35 cellular contexts compared by ENCODE assay signal in genomic region chrX:38285649-38286048, GRCh38.
"Had no signal": no experiment of that assay in that cellular context is flagged by ENCODE, and none has a peak within 500 bp of the region (broad histone marks: within the 10 kb centered on the region; RNA-seq: fewer than 3 reads in every experiment).

No MANE protein-coding gene starts in this region.

- H3K36me3 Mint-ChIP-seq: activated naive CD8-positive, alpha-beta T cell treated with anti-CD3 and anti-CD28 coated beads, Interleukin-2, amount 10 ng/mL, durations not matched to agents 7 days and 5 days had no signal

- DNase-seq: activated B cell treated with CpG ODN at 0.5 μM for 24 hours; activated CD4-positive, alpha-beta memory T cell treated with anti-CD3 and anti-CD28 coated beads for 36 hours; activated CD4-positive, alpha-beta T cell treated with anti-CD3 and anti-CD28 coated beads for 4 hours; activated CD4-positive, alpha-beta T cell treated with anti-CD3 and anti-CD28 coated beads, Interleukin-2, amount 10 ng/mL, durations not matched to agents 24 days and 14 days; activated CD4-positive, alpha-beta T cell treated with anti-CD3 and anti-CD28 coated beads, Interleukin-2, amount 50 U/mL, for 1 hour; activated CD4-positive, alpha-beta T cell treated with anti-CD3 and anti-CD28 coated beads, Interleukin-2, amount 50 U/mL, for 4 hours; activated CD4-positive, CD25-positive, alpha-beta regulatory T cell treated with anti-CD3 and anti-CD28 coated beads, Interleukin-2, amount 50 U/mL, for 72 hours; activated CD8-positive, alpha-beta memory T cell treated with anti-CD3 and anti-CD28 coated beads, Interleukin-2, amount 50 U/mL, for 4 hours; activated CD8-positive, alpha-beta T cell treated with anti-CD3 and anti-CD28 coated beads for 36 hours; activated effector memory CD4-positive, alpha-beta T cell treated with anti-CD3 and anti-CD28 coated beads, Interleukin-2, amount 50 U/mL, for 16 hours; activated gamma-delta T cell treated with Interleukin-2 at 50 U/mL for 16 hours; activated naive CD4-positive, alpha-beta T cell treated with anti-CD3 and anti-CD28 coated beads, Interleukin-2, amount 10 ng/mL, durations not matched to agents 7 days and 5 days; activated naive CD4-positive, alpha-beta T cell treated with Interleukin-2 at 50 U/mL for 16 hours; activated naive CD8-positive, alpha-beta T cell treated with anti-CD3 and anti-CD28 coated beads, Interleukin-2, amount 10 ng/mL, durations not matched to agents 7 days and 5 days; activated T-cell treated with anti-CD3 and anti-CD28 coated beads for 4 hours; activated T-cell treated with anti-CD3 and anti-CD28 coated beads, Interleukin-2, amount 50 U/mL, for 1 hour; activated T-cell treated with anti-CD3 and anti-CD28 coated beads, Interleukin-2, amount 50 U/mL, for 4 hours; activated T-cell treated with anti-CD3 and anti-CD28 coated beads, Interleukin-2, amount 50 U/mL, for 72 hours; adrenal gland; amniotic stem cell; aorta; body of pancreas; brain microvascular endothelial cell; central memory CD4-positive, alpha-beta T cell; cerebellar nuclear complex; T-helper 1 cell; T-helper 2 cell; T-helper 9 cell had no signal

- ATAC-seq: activated CD8-positive, alpha-beta T cell treated with anti-CD3 and anti-CD28 coated beads for 36 hours; activated naive CD4-positive, alpha-beta T cell treated with anti-CD3 and anti-CD28 coated beads, Interleukin-2, amount 50 U/mL, for 72 hours; activated T-cell treated with anti-CD3 and anti-CD28 coated beads, Interleukin-2, amount 50 U/mL, for 4 hours; activated T-cell treated with anti-CD3 and anti-CD28 coated beads, Interleukin-2, amount 50 U/mL, for 72 hours; activated T-helper 17 cell treated with anti-CD3 and anti-CD28 coated beads, Interleukin-2, amount 50 U/mL, for 72 hours; body of pancreas had no signal

- H3K27me3 Mint-ChIP-seq: activated B cell treated with CpG ODN at 0.5 μM for 24 hours; activated CD4-positive, alpha-beta memory T cell treated with anti-CD3 and anti-CD28 coated beads for 36 hours; activated CD8-positive, alpha-beta T cell treated with anti-CD3 and anti-CD28 coated beads for 36 hours; activated naive CD4-positive, alpha-beta T cell treated with anti-CD3 and anti-CD28 coated beads, Interleukin-2, amount 10 ng/mL, durations not matched to agents 7 days and 5 days; activated naive CD8-positive, alpha-beta T cell treated with anti-CD3 and anti-CD28 coated beads, Interleukin-2, amount 10 ng/mL, durations not matched to agents 7 days and 5 days; activated T-helper 17 cell treated with anti-CD3 and anti-CD28 coated beads, Interleukin-2, amount 50 U/mL, for 72 hours had no signal

- H3K4me3 ChIP-seq: adrenal gland, body of pancreas, breast epithelium had no signal

- H3K9me3 ChIP-seq: adrenal gland, body of pancreas, breast epithelium had no signal

- H3K4me3 Mint-ChIP-seq: activated B cell treated with CpG ODN at 0.5 μM for 24 hours; activated CD4-positive, alpha-beta memory T cell treated with anti-CD3 and anti-CD28 coated beads for 36 hours; activated CD4-positive, alpha-beta T cell treated with anti-CD3 and anti-CD28 coated beads, Interleukin-2, amount 10 ng/mL, durations not matched to agents 24 days and 14 days; activated CD8-positive, alpha-beta T cell treated with anti-CD3 and anti-CD28 coated beads for 36 hours; activated naive CD4-positive, alpha-beta T cell treated with anti-CD3 and anti-CD28 coated beads, Interleukin-2, amount 10 ng/mL, durations not matched to agents 7 days and 5 days; activated naive CD8-positive, alpha-beta T cell treated with anti-CD3 and anti-CD28 coated beads, Interleukin-2, amount 10 ng/mL, durations not matched to agents 7 days and 5 days; activated T-cell treated with anti-CD3 and anti-CD28 coated beads, Interleukin-2, amount 50 U/mL, for 4 hours; activated T-cell treated with anti-CD3 and anti-CD28 coated beads, Interleukin-2, amount 50 U/mL, for 72 hours; activated T-helper 1 cell treated with anti-CD3 and anti-CD28 coated beads, Interleukin-12 subunit alpha, Interleukin-12 subunit beta, Interleukin-2, Interleukin-4 antibody, amounts not matched to agents 30 ng/mL and 10 ng/mL and 1 ng/mL, durations not matched to agents 14 hours and 24 hours and 36 hours; activated T-helper 17 cell treated with anti-CD3 and anti-CD28 coated beads, Interleukin-2, amount 50 U/mL, for 72 hours; T-helper 1 cell treated with Interleukin-12 subunit alpha and Interleukin-12 subunit beta and Interleukin-4 antibody, amounts not matched to agents 30 μg/mL and 1 μg/mL, for 36 hours; T-helper 2 cell treated with Interferon-gamma antibody and Interleukin-4, amounts not matched to agents 5 μg/mL and 100 μg/mL, for 36 hours had no signal

- H3K36me3 ChIP-seq: adrenal gland, brain microvascular endothelial cell, breast epithelium had no signal

- H3K27ac Mint-ChIP-seq: activated B cell treated with CpG ODN at 0.5 μM for 24 hours; activated CD4-positive, alpha-beta memory T cell treated with anti-CD3 and anti-CD28 coated beads for 36 hours; activated CD4-positive, alpha-beta T cell treated with anti-CD3 and anti-CD28 coated beads, Interleukin-2, amount 10 ng/mL, durations not matched to agents 24 days and 14 days; activated CD8-positive, alpha-beta T cell treated with anti-CD3 and anti-CD28 coated beads for 36 hours; activated naive CD4-positive, alpha-beta T cell treated with anti-CD3 and anti-CD28 coated beads, Interleukin-2, amount 10 ng/mL, durations not matched to agents 7 days and 5 days; activated naive CD8-positive, alpha-beta T cell treated with anti-CD3 and anti-CD28 coated beads, Interleukin-2, amount 10 ng/mL, durations not matched to agents 7 days and 5 days; activated T-cell treated with anti-CD3 and anti-CD28 coated beads, Interleukin-2, amount 50 U/mL, for 72 hours; activated T-helper 1 cell treated with anti-CD3 and anti-CD28 coated beads, Interleukin-12 subunit alpha, Interleukin-12 subunit beta, Interleukin-2, Interleukin-4 antibody, amounts not matched to agents 30 ng/mL and 10 ng/mL and 1 ng/mL, durations not matched to agents 14 hours and 24 hours and 36 hours; activated T-helper 17 cell treated with anti-CD3 and anti-CD28 coated beads, Interleukin-2, amount 50 U/mL, for 72 hours; T-helper 1 cell treated with Interleukin-12 subunit alpha and Interleukin-12 subunit beta and Interleukin-4 antibody, amounts not matched to agents 30 μg/mL and 1 μg/mL, for 36 hours; T-helper 2 cell treated with Interferon-gamma antibody and Interleukin-4, amounts not matched to agents 5 μg/mL and 100 μg/mL, for 36 hours had no signal

- H3K4me1 Mint-ChIP-seq: activated CD4-positive, alpha-beta T cell treated with anti-CD3 and anti-CD28 coated beads, Interleukin-2, amount 10 ng/mL, durations not matched to agents 24 days and 14 days; activated naive CD4-positive, alpha-beta T cell treated with anti-CD3 and anti-CD28 coated beads, Interleukin-2, amount 10 ng/mL, durations not matched to agents 7 days and 5 days had no signal

- H3K27ac ChIP-seq: adrenal gland, body of pancreas, brain microvascular endothelial cell, breast epithelium, VCaP had no signal

- H3K9me3 Mint-ChIP-seq: activated B cell treated with CpG ODN at 0.5 μM for 24 hours; activated CD4-positive, alpha-beta memory T cell treated with anti-CD3 and anti-CD28 coated beads for 36 hours; activated CD4-positive, alpha-beta T cell treated with anti-CD3 and anti-CD28 coated beads, Interleukin-2, amount 10 ng/mL, durations not matched to agents 24 days and 14 days; activated CD8-positive, alpha-beta T cell treated with anti-CD3 and anti-CD28 coated beads for 36 hours; activated naive CD4-positive, alpha-beta T cell treated with anti-CD3 and anti-CD28 coated beads, Interleukin-2, amount 10 ng/mL, durations not matched to agents 7 days and 5 days; activated naive CD4-positive, alpha-beta T cell treated with anti-CD3 and anti-CD28 coated beads, Interleukin-2, amount 50 U/mL, for 72 hours; activated naive CD8-positive, alpha-beta T cell treated with anti-CD3 and anti-CD28 coated beads, Interleukin-2, amount 10 ng/mL, durations not matched to agents 7 days and 5 days; activated T-cell treated with anti-CD3 and anti-CD28 coated beads, Interleukin-2, amount 50 U/mL, for 4 hours; activated T-cell treated with anti-CD3 and anti-CD28 coated beads, Interleukin-2, amount 50 U/mL, for 72 hours; activated T-helper 1 cell treated with anti-CD3 and anti-CD28 coated beads, Interleukin-12 subunit alpha, Interleukin-12 subunit beta, Interleukin-2, Interleukin-4 antibody, amounts not matched to agents 30 ng/mL and 10 ng/mL and 1 ng/mL, durations not matched to agents 14 hours and 24 hours and 36 hours; activated T-helper 17 cell treated with anti-CD3 and anti-CD28 coated beads, Interleukin-2, amount 50 U/mL, for 72 hours; T-helper 1 cell treated with Interleukin-12 subunit alpha and Interleukin-12 subunit beta and Interleukin-4 antibody, amounts not matched to agents 30 μg/mL and 1 μg/mL, for 36 hours; T-helper 2 cell treated with Interferon-gamma antibody and Interleukin-4, amounts not matched to agents 5 μg/mL and 100 μg/mL, for 36 hours had no signal

- H3K4me1 ChIP-seq: adrenal gland, body of pancreas, breast epithelium had no signal
